Comparison of ENCODE assay signal across 8 cellular contexts in the genomic region with DNA sequence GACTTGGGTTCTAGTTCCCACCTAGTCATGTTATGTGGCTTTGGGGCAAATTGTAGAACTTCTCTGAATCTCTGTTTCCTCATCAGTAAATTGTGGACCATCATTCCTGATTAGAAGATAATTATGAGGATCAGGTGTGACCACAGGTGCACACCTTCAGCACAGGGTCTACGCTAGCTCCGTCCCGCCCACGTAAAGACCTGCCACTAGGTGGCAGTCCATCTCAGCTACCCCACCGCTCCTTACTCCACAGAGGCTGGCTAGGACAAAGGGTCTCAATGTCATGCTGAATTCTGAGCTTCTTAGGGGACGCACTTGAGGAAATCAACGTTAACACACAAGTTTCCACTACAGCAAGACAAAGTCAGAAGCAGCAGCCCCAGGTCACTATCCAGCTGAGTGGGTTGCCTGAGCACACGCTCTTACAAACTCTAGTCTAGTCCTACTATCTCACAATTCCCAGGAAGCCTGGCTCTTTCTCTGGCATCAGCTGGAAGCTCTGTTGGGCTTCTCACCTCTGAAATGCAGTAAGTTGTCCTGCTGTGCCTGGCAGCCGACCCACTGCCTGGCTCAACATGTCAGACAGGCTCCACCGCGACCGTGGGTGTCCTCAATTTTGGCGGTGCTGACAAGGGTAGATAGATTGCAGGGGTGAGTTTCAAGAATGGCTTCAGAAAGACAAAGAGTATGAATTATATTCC. TPM values are rescaled to one million over a fixed set of nuclear protein-coding genes. Genes with fewer than 3 reads are reported as not detected.
DNase-seq lines count a peak whose midpoint lies in the region; ATAC-seq, FAIRE-seq and TF ChIP-seq lines count a peak whose summit lies in the region.

No MANE protein-coding gene starts in this region.

- TF ChIP-seq CTCF in A673 (conservative IDR thresholded peaks at IDR 0.05; ENCODE audit: low read depth, low read length) (peak; percentile 86), fibroblast of lung (conservative IDR thresholded peaks at IDR 0.05 in 1 of 2, IDR thresholded peaks at IDR 0.05 in 1 of 2; ENCODE audit: low read depth in 1 of 2, low read length in 2 of 2) (peak; percentile 51 to 66)

- no peak overlapping the region for H3K27ac ChIP-seq in A673 (ENCODE audit: low read depth, low read length, poor library complexity, severe bottlenecking)
- H3K27ac ChIP-seq in fibroblast of lung (ENCODE audit: insufficient read depth, low read length): no peak overlapping the region

- no peaks in the 10 kb centered on the region for H4K20me1 ChIP-seq in fibroblast of lung (ENCODE audit: control insufficient read depth, extremely low read depth, insufficient read depth, low read length)

- intact Hi-C loops in A673 (cut with micrococcal nuclease; ENCODE audit: unreplicated experiment): loop anchor here (5.0 to 10.0 kb wide), 2 partner anchors 61 to 97 kb away; no protein-coding TSS in a partner anchor
- intact Hi-C loops in posterior vena cava (cut with DNase I): no loop called here

- ATAC-seq in HG02970 (IDR thresholded peaks at IDR 0.05; ENCODE audit: low FRiP score, unreplicated experiment) (no peak), HG02763 (IDR thresholded peaks at IDR 0.05; ENCODE audit: unreplicated experiment) (no peak)

- peak; percentile 78 for FAIRE-seq in GM12892 (lab: Jason Lieb, UNC)

- no peak overlapping the region for H3K4me3 ChIP-seq in A673 (ENCODE audit: low read depth, low read length, poor library complexity, severe bottlenecking)
- no peak overlapping the region for H3K4me3 ChIP-seq in fibroblast of lung (replicated peaks in 1 of 4; ENCODE audit: control extremely low read depth in 1 of 4, insufficient read depth in 1 of 4, low read depth in 3 of 4, low read length in 4 of 4)

- no TSS peak for BruUV-seq in A673 (replicated peaks; lab: Mats Ljungman, UMichigan)

- H3K27me3 ChIP-seq in A673 (replicated peaks; ENCODE audit: insufficient read depth, low read depth, low read length, poor library complexity) (no peaks in the 10 kb centered on the region), fibroblast of lung (ENCODE audit: control insufficient read depth, insufficient read depth, low read length) (no peaks in the 10 kb centered on the region)

- CTCF ChIA-PET in A673 (lab: Charles Lee): interaction anchor here (0.6 to 2.5 kb wide), 4 partner anchors 13 to 205 kb away, joined by 3 to 19 read pairs (median 4); a partner anchor contains a TSS

- TF ChIP-seq POLR2A in GM12892 (IDR thresholded peaks at IDR 0.05; ENCODE audit: low read depth, low read length): no peak

- H3K36me3 ChIP-seq in A673 (ENCODE audit: insufficient read depth, low read length, poor library complexity, severe bottlenecking) (no peaks in the 10 kb centered on the region), fibroblast of lung (ENCODE audit: control insufficient read depth, insufficient read depth, low read length) (no peaks in the 10 kb centered on the region)

- peak; percentile 62 for DNase-seq in A673 (ENCODE audit: low spot score)
- no peak for DNase-seq in GM12892 (ENCODE audit: insufficient read length)
- DNase-seq in NCI-H82 (lab: John Stamatoyannopoulos, UW): peak; percentile 85
- peak; percentile 72 for DNase-seq in activated T-cell treated with anti-CD3 and anti-CD28 coated beads, Interleukin-2, amount 50 U/mL, for 1 hour
- no peak for DNase-seq in fibroblast of lung (ENCODE audit: low read depth in 2 of 2)
- peak; percentile 77 for DNase-seq in posterior vena cava (ENCODE audit: low spot score)

- H3K9ac ChIP-seq in fibroblast of lung (ENCODE audit: insufficient read depth, low read length): no peak overlapping the region

- H2AFZ ChIP-seq in fibroblast of lung (ENCODE audit: low read length): no peak overlapping the region

- H3K79me2 ChIP-seq in fibroblast of lung (ENCODE audit: control insufficient read depth, insufficient read depth, low read length): peaks cover 28% of the 10 kb centered on the region

- H3K9me3 ChIP-seq in A673 (ENCODE audit: low read depth, low read length, poor library complexity, severe bottlenecking) (no peaks in the 10 kb centered on the region), fibroblast of lung (ENCODE audit: control insufficient read depth, insufficient read depth, low read depth, low read length) (no peaks in the 10 kb centered on the region)

- no peak overlapping the region for H3K4me2 ChIP-seq in fibroblast of lung (ENCODE audit: extremely low read depth, insufficient read depth, low read length)

- POLR2A ChIA-PET in A673 (lab: Charles Lee; ENCODE audit: low non-redundant PET): no interaction called here

- H3K4me1 ChIP-seq in A673 (ENCODE audit: insufficient read depth, low read length, poor library complexity, severe bottlenecking) (peaks cover 26% of the 10 kb centered on the region), fibroblast of lung (ENCODE audit: control insufficient read depth, extremely low read depth, insufficient read depth, low read length) (peaks cover 10% of the 10 kb centered on the region)

RNA-seq across cellular contexts. Expression of a gene that starts 2.0 kb away (rescaled TPM):
- total RNA-seq in A673 (2021) (146 and 174 TPM in 2 replicates), fibroblast of lung (63.9 and 86.2 TPM in 2 replicates), posterior vena cava (10 to 100 TPM; 81.0 to 83.0 TPM)
- polyA plus RNA-seq in GM12892 (2012; ENCODE audit: missing spikeins): 73.2 TPM
- polyA plus RNA-seq in fibroblast of lung: 24.5 and 27.6 TPM in 2 replicates
- 33.8 and 34.2 TPM in 2 replicates for polyA plus RNA-seq in fibroblast of lung (2012)
- polyA minus RNA-seq in fibroblast of lung (ENCODE audit: low replicate concordance): 162 and 174 TPM in 2 replicates

Comparison
In these comparisons a context has a peak if more than half of its experiments do, and no peak if none do; other contexts are left out.
1. DNase-seq: peak in A673 (single experiment), NCI-H82 (single experiment), activated T-cell treated with anti-CD3 and anti-CD28 coated beads, Interleukin-2, amount 50 U/mL, for 1 hour (single experiment) and posterior vena cava (single experiment); none in GM12892 (single experiment) and fibroblast of lung (0 of 2).